Comparison of ENCODE assay signal across 9 cellular contexts in genomic region chr15:95559875-95560394, GRCh38.
A peak's percentile ranks its signal among the peaks of the same experiment; 100 is the strongest.
DNase-seq lines count a peak whose midpoint lies in the region; ATAC-seq and TF ChIP-seq lines count a peak whose summit lies in the region.
"Had no signal": no experiment of that assay in that cellular context is flagged by ENCODE, and none has a peak within 500 bp of the region (broad histone marks: within the 10 kb centered on the region; RNA-seq: fewer than 3 reads in every experiment).

No MANE protein-coding gene starts in this region.

- 16% methylated on average over 7 of the region's 7 CpGs for WGBS in mammary epithelial cell (ENCODE audit: low coverage, missing lambda C conversion rate)
- WGBS in mesodermal cell (ENCODE audit: insufficient coverage in 2 of 2), 2 experiments, result 18 to 50% methylated on average over 2 of the region's 7 CpGs

- no peak for TF ChIP-seq CTCF in mammary epithelial cell (conservative IDR thresholded peaks at IDR 0.05 in 1 of 2, IDR thresholded peaks at IDR 0.05 in 1 of 2; ENCODE audit: extremely low read depth in 1 of 2, insufficient read depth in 1 of 2, low read depth in 1 of 2, low read length in 2 of 2)

- no peaks in the 10 kb centered on the region for H3K36me3 ChIP-seq in MG63
- no peaks in the 10 kb centered on the region for H3K36me3 ChIP-seq in mammary epithelial cell (ENCODE audit: insufficient read depth, low read length)
- H3K36me3 ChIP-seq in mesodermal cell (ENCODE audit: control insufficient read depth, insufficient read depth, low read length), result no peaks in the 10 kb centered on the region

- H3K27ac ChIP-seq in mammary epithelial cell (ENCODE audit: insufficient read depth, low read depth, low read length) (peak overlapping the region; percentile 66), mesodermal cell (ENCODE audit: low read depth, low read length, severe bottlenecking) (peak overlapping the region; percentile 94)

- H3K79me2 ChIP-seq in mammary epithelial cell (ENCODE audit: insufficient read depth, low read length), result no peaks in the 10 kb centered on the region

- H3K9ac ChIP-seq in mammary epithelial cell (ENCODE audit: insufficient read depth, low read length), result no peak overlapping the region

- H3K4me1 ChIP-seq in mammary epithelial cell (ENCODE audit: insufficient read depth, low read length), result peaks cover 30% of the 10 kb centered on the region
- peaks cover 34% of the 10 kb centered on the region for H3K4me1 ChIP-seq in mesodermal cell (ENCODE audit: control insufficient read depth, insufficient read depth, low read length, poor library complexity, severe bottlenecking)

- H3K4me2 ChIP-seq in mammary epithelial cell (ENCODE audit: insufficient read depth, low read depth, low read length), result no peak overlapping the region

- intact Hi-C loops in mammary epithelial cell (cut with micrococcal nuclease), result loop anchor here (5.0 to 10.0 kb wide), 4 partner anchors 125 to 772 kb away; partner anchors contain the start of gene NR2F2

- H3K27me3 ChIP-seq in MG63 (no peaks in the 10 kb centered on the region), mammary epithelial cell (ENCODE audit: insufficient read depth, low read length) (no peaks in the 10 kb centered on the region)

- H3K4me3 ChIP-seq in MG63 (no peak overlapping the region), mammary epithelial cell (replicated peaks in 1 of 3; ENCODE audit: insufficient read depth in 1 of 3, low read depth in 2 of 3, low read length in 3 of 3) (no peak overlapping the region), mesodermal cell (ENCODE audit: extremely low read depth, insufficient read depth, low read length, poor library complexity, severe bottlenecking) (no peak overlapping the region)

- in situ Hi-C loops in Caki2 (cut with HindIII; ENCODE audit: low pct_unique_long_range_greater_than_20kb, low sequenced_read_pairs) (no loop called here), mammary epithelial cell (cut with MboI; ENCODE audit: low sequenced_read_pairs in 2 of 2) (no loop called here)

- peak overlapping the region; percentile 42 for H2AFZ ChIP-seq in mammary epithelial cell (ENCODE audit: low read depth, low read length)

- no peaks in the 10 kb centered on the region for H4K20me1 ChIP-seq in mammary epithelial cell (ENCODE audit: insufficient read depth, low read length)

- no TSS peak for BruUV-seq in mammary epithelial cell (replicated peaks; lab: Mats Ljungman, UMichigan)

- CTCF ChIA-PET in mammary epithelial cell (lab: Charles Lee; ENCODE audit: low non-redundant PET), result no interaction called here

- peak; percentile 80 for DNase-seq in Caki2 (ENCODE audit: low read depth)
- DNase-seq in MG63, result peak; percentile 72
- DNase-seq in mammary epithelial cell, result peak; percentile 88
- no peak for DNase-seq in NCI-H1417 (lab: John Stamatoyannopoulos, UW)
- DNase-seq in NCI-H146 (lab: John Stamatoyannopoulos, UW), result no peak
- DNase-seq: NCI-H1694 treated with DMSO at 0.1 percent for 48 hours had no signal

- H3K9me3 ChIP-seq in MG63 (peaks cover 7% of the 10 kb centered on the region), mammary epithelial cell (replicated peaks; ENCODE audit: insufficient read depth, low read length) (no peaks in the 10 kb centered on the region), mesodermal cell (ENCODE audit: control insufficient read depth, low read length) (no peaks in the 10 kb centered on the region)

- ATAC-seq in GM18861 (IDR thresholded peaks at IDR 0.05; ENCODE audit: unreplicated experiment) (no peak), GM18517 (IDR thresholded peaks at IDR 0.05; ENCODE audit: unreplicated experiment) (no peak)

- dilution Hi-C loops in mammary epithelial cell (cut with HindIII; ENCODE audit: low sequenced_read_pairs), result no loop called here

Comparison
In these comparisons a context has a peak if more than half of its experiments do, and no peak if none do; other contexts are left out.
1. DNase-seq: peak in Caki2 (single experiment), MG63 (single experiment) and mammary epithelial cell (single experiment); none in NCI-H1417 (0 of 3) and NCI-H146 (single experiment).